Comparison of ENCODE assay signal across 30 cellular contexts in the genomic region with DNA sequence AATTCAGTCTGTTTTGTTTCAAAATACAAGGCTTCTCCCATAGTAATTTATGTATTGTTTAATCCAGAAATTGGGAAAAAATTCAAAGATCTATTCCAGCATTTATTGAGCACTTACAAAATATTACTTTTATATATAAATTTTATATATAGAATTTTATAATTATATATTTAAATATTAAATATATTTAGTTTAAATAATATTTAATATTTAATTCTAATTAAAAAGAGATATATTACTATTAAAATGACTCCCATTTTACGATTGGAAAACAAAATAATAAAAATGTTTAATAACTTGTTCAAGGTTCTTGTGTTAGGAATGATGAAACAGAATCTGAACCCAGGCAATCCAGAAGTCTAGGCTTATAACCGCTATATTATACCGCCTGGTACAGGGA.
"Had no signal": no experiment of that assay in that cellular context is flagged by ENCODE, and none has a peak within 500 bp of the region (broad histone marks: within the 10 kb centered on the region; RNA-seq: fewer than 3 reads in every experiment).

No MANE protein-coding gene starts in this region.

- H3K27me3 ChIP-seq: brain microvascular endothelial cell, colonic mucosa, gastrocnemius medialis, heart left ventricle had no signal

- H3K27ac Mint-ChIP-seq: activated CD4-positive, alpha-beta memory T cell treated with anti-CD3 and anti-CD28 coated beads, Interleukin-2, amount 10 ng/mL, durations not matched to agents 7 days and 5 days; activated CD4-positive, alpha-beta T cell treated with anti-CD3 and anti-CD28 coated beads, Interleukin-2, amount 10 ng/mL, durations not matched to agents 7 days and 5 days; activated naive CD8-positive, alpha-beta T cell; activated T-cell treated with anti-CD3 and anti-CD28 coated beads, Interleukin-2, amount 50 U/mL, for 24 hours; activated T-cell treated with anti-CD3 and anti-CD28 coated beads, Interleukin-2, amount 50 U/mL, for 72 hours; T-helper 17 cell; T-helper 2 cell treated with Interferon-gamma antibody and Interleukin-4, amounts not matched to agents 5 μg/mL and 100 μg/mL, for 36 hours had no signal

- H3K4me3 ChIP-seq: colonic mucosa, gastrocnemius medialis, heart left ventricle had no signal

- H3K27ac ChIP-seq: brain microvascular endothelial cell, colonic mucosa, gastrocnemius medialis, heart left ventricle had no signal

- FAIRE-seq: astrocyte, bronchial epithelial cell had no signal

- H3K36me3 ChIP-seq: brain microvascular endothelial cell, colonic mucosa, gastrocnemius medialis, heart left ventricle had no signal

- H3K4me1 ChIP-seq: colonic mucosa, gastrocnemius medialis, heart left ventricle had no signal

- H3K9me3 ChIP-seq: colonic mucosa, gastrocnemius medialis had no signal

- DNase-seq: activated CD4-positive, alpha-beta memory T cell treated with anti-CD3 and anti-CD28 coated beads, Interleukin-2, amount 10 ng/mL, durations not matched to agents 7 days and 5 days; activated CD4-positive, alpha-beta T cell treated with anti-CD3 and anti-CD28 coated beads for 1 hour; activated CD4-positive, alpha-beta T cell treated with anti-CD3 and anti-CD28 coated beads for 4 hours; activated CD4-positive, alpha-beta T cell treated with anti-CD3 and anti-CD28 coated beads, Interleukin-2, amount 10 ng/mL, durations not matched to agents 7 days and 5 days; activated CD4-positive, alpha-beta T cell treated with anti-CD3 and anti-CD28 coated beads, Interleukin-2, amount 50 U/mL, for 4 hours; activated CD8-positive, alpha-beta memory T cell treated with anti-CD3 and anti-CD28 coated beads, Interleukin-2, amount 50 U/mL, for 48 hours; activated gamma-delta T cell; activated naive CD4-positive, alpha-beta T cell; activated naive CD4-positive, alpha-beta T cell treated with anti-CD3 and anti-CD28 coated beads, Interleukin-2, amount 50 U/mL, for 16 hours; activated T-cell treated with anti-CD3 and anti-CD28 coated beads for 4 hours; activated T-cell treated with anti-CD3 and anti-CD28 coated beads, Interleukin-2, amount 50 U/mL, for 24 hours; activated T-cell treated with anti-CD3 and anti-CD28 coated beads, Interleukin-2, amount 50 U/mL, for 72 hours; amniotic stem cell; anterior cingulate cortex; brain microvascular endothelial cell; colonic mucosa; effector CD8-positive, alpha-beta T cell; foreskin fibroblast; gastrocnemius medialis; glutamatergic neuron; heart left ventricle; T-helper 1 cell; T-helper 17 cell; T1000 had no signal

- H3K9me3 Mint-ChIP-seq: activated CD4-positive, alpha-beta memory T cell treated with anti-CD3 and anti-CD28 coated beads, Interleukin-2, amount 10 ng/mL, durations not matched to agents 7 days and 5 days; activated CD4-positive, alpha-beta T cell treated with anti-CD3 and anti-CD28 coated beads, Interleukin-2, amount 10 ng/mL, durations not matched to agents 7 days and 5 days; T-helper 2 cell treated with Interferon-gamma antibody and Interleukin-4, amounts not matched to agents 5 μg/mL and 100 μg/mL, for 36 hours had no signal

- H3K27me3 Mint-ChIP-seq: activated CD4-positive, alpha-beta T cell treated with anti-CD3 and anti-CD28 coated beads, Interleukin-2, amount 10 ng/mL, durations not matched to agents 7 days and 5 days; central memory CD8-positive, alpha-beta T cell; T-helper 17 cell had no signal

- H3K4me1 Mint-ChIP-seq: activated CD4-positive, alpha-beta memory T cell treated with anti-CD3 and anti-CD28 coated beads, Interleukin-2, amount 10 ng/mL, durations not matched to agents 7 days and 5 days; activated CD4-positive, alpha-beta T cell treated with anti-CD3 and anti-CD28 coated beads, Interleukin-2, amount 10 ng/mL, durations not matched to agents 7 days and 5 days; central memory CD8-positive, alpha-beta T cell; T-helper 17 cell had no signal

- ATAC-seq: activated T-cell treated with anti-CD3 and anti-CD28 coated beads, Interleukin-2, amount 50 U/mL, for 72 hours; esophagus mucosa; gastrocnemius medialis; heart left ventricle; T-helper 17 cell had no signal

- H3K4me3 Mint-ChIP-seq: activated CD4-positive, alpha-beta memory T cell treated with anti-CD3 and anti-CD28 coated beads, Interleukin-2, amount 10 ng/mL, durations not matched to agents 7 days and 5 days; activated CD4-positive, alpha-beta T cell treated with anti-CD3 and anti-CD28 coated beads, Interleukin-2, amount 10 ng/mL, durations not matched to agents 7 days and 5 days; activated naive CD8-positive, alpha-beta T cell; activated T-cell treated with anti-CD3 and anti-CD28 coated beads, Interleukin-2, amount 50 U/mL, for 24 hours; activated T-cell treated with anti-CD3 and anti-CD28 coated beads, Interleukin-2, amount 50 U/mL, for 72 hours; central memory CD8-positive, alpha-beta T cell; T-helper 17 cell; T-helper 2 cell treated with Interferon-gamma antibody and Interleukin-4, amounts not matched to agents 5 μg/mL and 100 μg/mL, for 36 hours had no signal
